In the genomic region with DNA sequence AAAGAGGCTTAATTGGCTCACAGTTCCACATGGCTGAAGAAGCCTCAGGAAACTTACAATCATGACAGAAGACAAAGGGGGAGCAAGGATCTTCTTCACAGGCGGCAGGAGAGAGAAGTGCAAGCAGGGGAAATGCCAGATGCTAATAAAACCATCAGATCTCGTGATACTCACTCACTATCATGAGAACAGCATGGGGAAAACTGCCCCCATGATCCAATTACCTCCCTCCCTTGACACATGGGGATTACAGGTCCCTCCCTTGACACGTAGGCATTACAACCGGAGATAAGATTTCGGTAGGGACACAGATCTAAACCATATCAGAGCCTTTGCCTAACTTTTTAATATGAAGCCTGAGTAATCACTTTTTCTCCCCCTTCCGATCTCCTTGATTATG, we compare ENCODE assay signal across 1 cellular context.
TF ChIP-seq lines count a peak whose summit lies in the region.

No MANE protein-coding gene starts in this region.

TF ChIP-seq in GM23338, 12 proteins besides CTCF, POLR2A, EP300 and RAD21 (continued from another document):
- TF ChIP-seq, protein P1, sequence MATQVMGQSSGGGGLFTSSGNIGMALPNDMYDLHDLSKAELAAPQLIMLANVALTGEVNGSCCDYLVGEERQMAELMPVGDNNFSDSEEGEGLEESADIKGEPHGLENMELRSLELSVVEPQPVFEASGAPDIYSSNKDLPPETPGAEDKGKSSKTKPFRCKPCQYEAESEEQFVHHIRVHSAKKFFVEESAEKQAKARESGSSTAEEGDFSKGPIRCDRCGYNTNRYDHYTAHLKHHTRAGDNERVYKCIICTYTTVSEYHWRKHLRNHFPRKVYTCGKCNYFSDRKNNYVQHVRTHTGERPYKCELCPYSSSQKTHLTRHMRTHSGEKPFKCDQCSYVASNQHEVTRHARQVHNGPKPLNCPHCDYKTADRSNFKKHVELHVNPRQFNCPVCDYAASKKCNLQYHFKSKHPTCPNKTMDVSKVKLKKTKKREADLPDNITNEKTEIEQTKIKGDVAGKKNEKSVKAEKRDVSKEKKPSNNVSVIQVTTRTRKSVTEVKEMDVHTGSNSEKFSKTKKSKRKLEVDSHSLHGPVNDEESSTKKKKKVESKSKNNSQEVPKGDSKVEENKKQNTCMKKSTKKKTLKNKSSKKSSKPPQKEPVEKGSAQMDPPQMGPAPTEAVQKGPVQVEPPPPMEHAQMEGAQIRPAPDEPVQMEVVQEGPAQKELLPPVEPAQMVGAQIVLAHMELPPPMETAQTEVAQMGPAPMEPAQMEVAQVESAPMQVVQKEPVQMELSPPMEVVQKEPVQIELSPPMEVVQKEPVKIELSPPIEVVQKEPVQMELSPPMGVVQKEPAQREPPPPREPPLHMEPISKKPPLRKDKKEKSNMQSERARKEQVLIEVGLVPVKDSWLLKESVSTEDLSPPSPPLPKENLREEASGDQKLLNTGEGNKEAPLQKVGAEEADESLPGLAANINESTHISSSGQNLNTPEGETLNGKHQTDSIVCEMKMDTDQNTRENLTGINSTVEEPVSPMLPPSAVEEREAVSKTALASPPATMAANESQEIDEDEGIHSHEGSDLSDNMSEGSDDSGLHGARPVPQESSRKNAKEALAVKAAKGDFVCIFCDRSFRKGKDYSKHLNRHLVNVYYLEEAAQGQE (IDR thresholded peaks at IDR 0.05; ENCODE audit: unreplicated experiment) = no peak
- TF ChIP-seq EZH2 (IDR thresholded peaks at IDR 0.05; ENCODE audit: low read depth, unreplicated experiment) (no peak), CREB1 (CRISPR knock-in tag; IDR thresholded peaks at IDR 0.05; ENCODE audit: low read depth) (no peak), POLR2AphosphoS5 (IDR thresholded peaks at IDR 0.05; ENCODE audit: low read depth) (no peak), EZH2phosphoT487 (IDR thresholded peaks at IDR 0.05; ENCODE audit: unreplicated experiment) (no peak), ZNF114 (CRISPR knock-in tag; IDR thresholded peaks at IDR 0.05) (no peak), ZNF331 (CRISPR knock-in tag; IDR thresholded peaks at IDR 0.05; ENCODE audit: low read depth) (no peak), STAT1 (IDR thresholded peaks at IDR 0.05; ENCODE audit: unreplicated experiment) (no peak)
- TF ChIP-seq, protein P2, sequence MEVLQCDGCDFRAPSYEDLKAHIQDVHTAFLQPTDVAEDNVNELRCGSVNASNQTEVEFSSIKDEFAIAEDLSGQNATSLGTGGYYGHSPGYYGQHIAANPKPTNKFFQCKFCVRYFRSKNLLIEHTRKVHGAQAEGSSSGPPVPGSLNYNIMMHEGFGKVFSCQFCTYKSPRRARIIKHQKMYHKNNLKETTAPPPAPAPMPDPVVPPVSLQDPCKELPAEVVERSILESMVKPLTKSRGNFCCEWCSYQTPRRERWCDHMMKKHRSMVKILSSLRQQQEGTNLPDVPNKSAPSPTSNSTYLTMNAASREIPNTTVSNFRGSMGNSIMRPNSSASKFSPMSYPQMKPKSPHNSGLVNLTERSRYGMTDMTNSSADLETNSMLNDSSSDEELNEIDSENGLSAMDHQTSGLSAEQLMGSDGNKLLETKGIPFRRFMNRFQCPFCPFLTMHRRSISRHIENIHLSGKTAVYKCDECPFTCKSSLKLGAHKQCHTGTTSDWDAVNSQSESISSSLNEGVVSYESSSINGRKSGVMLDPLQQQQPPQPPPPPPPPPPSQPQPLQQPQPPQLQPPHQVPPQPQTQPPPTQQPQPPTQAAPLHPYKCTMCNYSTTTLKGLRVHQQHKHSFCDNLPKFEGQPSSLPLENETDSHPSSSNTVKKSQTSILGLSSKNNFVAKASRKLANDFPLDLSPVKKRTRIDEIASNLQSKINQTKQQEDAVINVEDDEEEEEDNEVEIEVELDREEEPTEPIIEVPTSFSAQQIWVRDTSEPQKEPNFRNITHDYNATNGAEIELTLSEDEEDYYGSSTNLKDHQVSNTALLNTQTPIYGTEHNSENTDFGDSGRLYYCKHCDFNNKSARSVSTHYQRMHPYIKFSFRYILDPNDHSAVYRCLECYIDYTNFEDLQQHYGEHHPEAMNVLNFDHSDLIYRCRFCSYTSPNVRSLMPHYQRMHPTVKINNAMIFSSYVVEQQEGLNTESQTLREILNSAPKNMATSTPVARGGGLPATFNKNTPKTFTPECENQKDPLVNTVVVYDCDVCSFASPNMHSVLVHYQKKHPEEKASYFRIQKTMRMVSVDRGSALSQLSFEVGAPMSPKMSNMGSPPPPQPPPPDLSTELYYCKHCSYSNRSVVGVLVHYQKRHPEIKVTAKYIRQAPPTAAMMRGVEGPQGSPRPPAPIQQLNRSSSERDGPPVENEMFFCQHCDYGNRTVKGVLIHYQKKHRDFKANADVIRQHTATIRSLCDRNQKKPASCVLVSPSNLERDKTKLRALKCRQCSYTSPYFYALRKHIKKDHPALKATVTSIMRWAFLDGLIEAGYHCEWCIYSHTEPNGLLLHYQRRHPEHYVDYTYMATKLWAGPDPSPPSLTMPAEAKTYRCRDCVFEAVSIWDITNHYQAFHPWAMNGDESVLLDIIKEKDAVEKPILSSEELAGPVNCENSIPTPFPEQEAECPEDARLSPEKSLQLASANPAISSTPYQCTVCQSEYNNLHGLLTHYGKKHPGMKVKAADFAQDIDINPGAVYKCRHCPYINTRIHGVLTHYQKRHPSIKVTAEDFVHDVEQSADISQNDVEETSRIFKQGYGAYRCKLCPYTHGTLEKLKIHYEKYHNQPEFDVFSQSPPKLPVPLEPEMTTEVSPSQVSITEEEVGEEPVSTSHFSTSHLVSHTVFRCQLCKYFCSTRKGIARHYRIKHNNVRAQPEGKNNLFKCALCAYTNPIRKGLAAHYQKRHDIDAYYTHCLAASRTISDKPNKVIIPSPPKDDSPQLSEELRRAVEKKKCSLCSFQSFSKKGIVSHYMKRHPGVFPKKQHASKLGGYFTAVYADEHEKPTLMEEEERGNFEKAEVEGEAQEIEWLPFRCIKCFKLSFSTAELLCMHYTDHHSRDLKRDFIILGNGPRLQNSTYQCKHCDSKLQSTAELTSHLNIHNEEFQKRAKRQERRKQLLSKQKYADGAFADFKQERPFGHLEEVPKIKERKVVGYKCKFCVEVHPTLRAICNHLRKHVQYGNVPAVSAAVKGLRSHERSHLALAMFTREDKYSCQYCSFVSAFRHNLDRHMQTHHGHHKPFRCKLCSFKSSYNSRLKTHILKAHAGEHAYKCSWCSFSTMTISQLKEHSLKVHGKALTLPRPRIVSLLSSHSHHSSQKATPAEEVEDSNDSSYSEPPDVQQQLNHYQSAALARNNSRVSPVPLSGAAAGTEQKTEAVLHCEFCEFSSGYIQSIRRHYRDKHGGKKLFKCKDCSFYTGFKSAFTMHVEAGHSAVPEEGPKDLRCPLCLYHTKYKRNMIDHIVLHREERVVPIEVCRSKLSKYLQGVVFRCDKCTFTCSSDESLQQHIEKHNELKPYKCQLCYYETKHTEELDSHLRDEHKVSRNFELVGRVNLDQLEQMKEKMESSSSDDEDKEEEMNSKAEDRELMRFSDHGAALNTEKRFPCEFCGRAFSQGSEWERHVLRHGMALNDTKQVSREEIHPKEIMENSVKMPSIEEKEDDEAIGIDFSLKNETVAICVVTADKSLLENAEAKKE (CRISPR knock-in tag; IDR thresholded peaks at IDR 0.05) = no peak
TF ChIP-seq in GM23338: peak in this region for 0.
